21 cellular contexts compared by ENCODE assay signal in the genomic region with DNA sequence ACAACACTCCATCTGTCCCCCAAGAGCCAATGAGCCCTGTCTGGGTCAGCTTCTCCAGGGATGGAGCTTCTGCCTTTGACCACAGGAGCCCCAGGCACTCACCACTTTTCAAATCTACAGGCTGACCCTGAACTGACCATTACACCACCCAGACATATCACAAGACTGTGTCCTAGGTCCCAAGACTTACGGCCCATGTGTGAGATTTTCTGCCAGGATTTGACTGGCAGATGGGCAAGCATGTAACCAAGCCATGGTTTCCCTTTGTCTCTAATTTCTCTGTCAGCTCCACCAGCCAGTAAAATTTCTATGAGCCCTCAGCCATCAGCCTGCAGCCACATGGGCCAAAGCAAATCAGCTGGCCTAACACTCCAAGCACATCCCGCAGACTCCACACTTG.
DNase-seq lines count a peak whose midpoint lies in the region; ATAC-seq, FAIRE-seq and TF ChIP-seq lines count a peak whose summit lies in the region.
"Had no signal": no experiment of that assay in that cellular context is flagged by ENCODE, and none has a peak within 500 bp of the region (broad histone marks: within the 10 kb centered on the region; RNA-seq: fewer than 3 reads in every experiment).

No MANE protein-coding gene starts in this region.

- H3K4me3 ChIP-seq in keratinocyte (ENCODE audit: control insufficient read depth in 2 of 3, extremely low read depth in 1 of 3, insufficient read depth in 2 of 3, low read depth in 1 of 3, low read length in 3 of 3) = no peak overlapping the region
- no peak overlapping the region for H3K4me3 ChIP-seq in upper lobe of left lung
- H3K4me3 ChIP-seq: adrenal gland, HAP-1, right atrium auricular region had no signal

- no peak overlapping the region for H3K4me3 Mint-ChIP-seq in activated T-cell treated with anti-CD3 and anti-CD28 coated beads, Interleukin-2, amount 50 U/mL, for 24 hours
- no peak overlapping the region for H3K4me3 Mint-ChIP-seq in activated T-cell treated with anti-CD3 and anti-CD28 coated beads, Interleukin-2, amount 50 U/mL, for 4 hours
- no peak overlapping the region for H3K4me3 Mint-ChIP-seq in MCF 10A (ENCODE audit: unreplicated experiment)

- peaks cover 9% of the 10 kb centered on the region for H3K9me1 ChIP-seq in keratinocyte (ENCODE audit: control insufficient read depth, extremely low read depth, insufficient read depth, low read length)

- WGBS in upper lobe of left lung, 2 donors = 95 to 97% methylated on average over 2 of the region's 2 CpGs

- peak overlapping the region; percentile 23 for H3K27ac Mint-ChIP-seq in activated T-cell treated with anti-CD3 and anti-CD28 coated beads, Interleukin-2, amount 50 U/mL, for 24 hours
- no peak overlapping the region for H3K27ac Mint-ChIP-seq in MCF 10A (ENCODE audit: low read depth, unreplicated experiment)

- CTCF ChIA-PET in RWPE1 (lab: Yijun Ruan, JAX) = interaction anchor here (0.5 kb wide), 1 partner anchor 1002 kb away, joined by 4 read pairs; no protein-coding TSS in a partner anchor
- CTCF ChIA-PET in MCF 10A (lab: Yijun Ruan, JAX) = interaction anchor here (0.6 to 1.2 kb wide), 2 partner anchors 32 to 45 kb away, joined by 5 read pairs; no protein-coding TSS in a partner anchor

- H3K4me2 ChIP-seq in keratinocyte (ENCODE audit: control insufficient read depth, extremely low read depth, insufficient read depth, low read depth, low read length) = no peak overlapping the region

- H3K4me1 Mint-ChIP-seq in activated T-cell treated with anti-CD3 and anti-CD28 coated beads, Interleukin-2, amount 50 U/mL, for 24 hours (ENCODE audit: low read depth) = peaks cover 67% of the 10 kb centered on the region
- H3K4me1 Mint-ChIP-seq in activated T-cell treated with anti-CD3 and anti-CD28 coated beads, Interleukin-2, amount 50 U/mL, for 4 hours (ENCODE audit: low read depth) = peaks cover 73% of the 10 kb centered on the region
- peaks cover 26% of the 10 kb centered on the region for H3K4me1 Mint-ChIP-seq in MCF 10A (ENCODE audit: insufficient read depth, unreplicated experiment)

- TF ChIP-seq EP300 in upper lobe of left lung (IDR thresholded peaks at IDR 0.05) = no peak

- H3K36me3 Mint-ChIP-seq in activated T-cell treated with anti-CD3 and anti-CD28 coated beads, Interleukin-2, amount 50 U/mL, for 24 hours (ENCODE audit: low read depth) = no peaks in the 10 kb centered on the region
- H3K36me3 Mint-ChIP-seq in activated T-cell treated with anti-CD3 and anti-CD28 coated beads, Interleukin-2, amount 50 U/mL, for 4 hours (ENCODE audit: insufficient read depth) = no peaks in the 10 kb centered on the region
- peaks cover 6% of the 10 kb centered on the region for H3K36me3 Mint-ChIP-seq in MCF 10A (ENCODE audit: insufficient read depth, unreplicated experiment)
- H3K36me3 Mint-ChIP-seq: naive B cell had no signal

- intact Hi-C loops in MCF 10A (cut with micrococcal nuclease) = no loop called here

- H3K27me3 ChIP-seq in keratinocyte (ENCODE audit: control insufficient read depth, extremely low read depth, insufficient read depth, low read length) = no peaks in the 10 kb centered on the region
- no peaks in the 10 kb centered on the region for H3K27me3 ChIP-seq in upper lobe of left lung
- H3K27me3 ChIP-seq: adrenal gland, right atrium auricular region had no signal

- H3K9ac ChIP-seq in keratinocyte (ENCODE audit: control insufficient read depth, extremely low read depth, insufficient read depth, low read length) = peak overlapping the region; percentile 31

- dilution Hi-C loops in keratinocyte (cut with MboI; ENCODE audit: extremely low pct_ligation_motif_present, low sequenced_read_pairs) = no loop called here

- BruUV-seq in MCF 10A (replicated peaks; lab: Mats Ljungman, UMichigan) = no TSS peak

- H3K36me3 ChIP-seq in keratinocyte (ENCODE audit: control insufficient read depth in 2 of 2, extremely low read depth in 1 of 2, insufficient read depth in 2 of 2, low read length in 2 of 2) = peaks cover 20 to 59% of the 10 kb centered on the region in 2 experiments
- no peaks in the 10 kb centered on the region for H3K36me3 ChIP-seq in upper lobe of left lung
- H3K36me3 ChIP-seq: adrenal gland, HAP-1, right atrium auricular region had no signal

- DNase-seq in activated T-cell treated with anti-CD3 and anti-CD28 coated beads, Interleukin-2, amount 50 U/mL, for 24 hours = no peak
- DNase-seq in activated T-cell treated with anti-CD3 and anti-CD28 coated beads, Interleukin-2, amount 50 U/mL, for 4 hours = no peak
- DNase-seq in RWPE1 (ENCODE audit: low spot score) (no peak), keratinocyte (ENCODE audit: low read depth, low spot score) (no peak), upper lobe of left lung (no peak), MCF 10A (ENCODE audit: unreplicated experiment) (no peak), NCI-H1436 (lab: John Stamatoyannopoulos, UW) (no peak)
- DNase-seq: activated CD4-positive, alpha-beta T cell treated with anti-CD3 and anti-CD28 coated beads, Interleukin-2, amount 50 U/mL, for 4 hours; activated gamma-delta T cell treated with Interleukin-2 at 50 U/mL for 16 hours; adrenal gland; DMS53; hypothalamus; mammary epithelial cell; naive B cell; NCI-H1092 treated with DMSO at 0.1 percent for 48 hours; NCI-H510A treated with DMSO at 0.1 percent for 48 hours; stimulated activated CD4-positive, alpha-beta T cell treated with anti-CD3 and anti-CD28 coated beads, Interleukin-15, amount 100 ng/mL, for 24 hours had no signal

- H3K9me3 Mint-ChIP-seq in activated T-cell treated with anti-CD3 and anti-CD28 coated beads, Interleukin-2, amount 50 U/mL, for 24 hours = no peaks in the 10 kb centered on the region
- no peaks in the 10 kb centered on the region for H3K9me3 Mint-ChIP-seq in activated T-cell treated with anti-CD3 and anti-CD28 coated beads, Interleukin-2, amount 50 U/mL, for 4 hours
- H3K9me3 Mint-ChIP-seq in MCF 10A (ENCODE audit: unreplicated experiment) = no peaks in the 10 kb centered on the region

- no peak for TF ChIP-seq POLR2A in upper lobe of left lung (IDR thresholded peaks at IDR 0.05)

- no peak for FAIRE-seq in keratinocyte (lab: Jason Lieb, UNC)
- FAIRE-seq: bronchial epithelial cell had no signal

- POLR2A ChIA-PET in RWPE1 (lab: Yijun Ruan, JAX; ENCODE audit: low non-redundant PET) = no interaction called here
- POLR2A ChIA-PET in MCF 10A (lab: Yijun Ruan, JAX) = no interaction called here

- H4K20me1 ChIP-seq in keratinocyte (ENCODE audit: control insufficient read depth, extremely low read depth, insufficient read depth, low read length) = peaks cover 3% of the 10 kb centered on the region

- H3K27me3 Mint-ChIP-seq in activated T-cell treated with anti-CD3 and anti-CD28 coated beads, Interleukin-2, amount 50 U/mL, for 24 hours = no peaks in the 10 kb centered on the region
- H3K27me3 Mint-ChIP-seq in activated T-cell treated with anti-CD3 and anti-CD28 coated beads, Interleukin-2, amount 50 U/mL, for 4 hours (ENCODE audit: low read depth) = no peaks in the 10 kb centered on the region
- H3K27me3 Mint-ChIP-seq in MCF 10A (ENCODE audit: insufficient read depth, unreplicated experiment) = no peaks in the 10 kb centered on the region

- H2AFZ ChIP-seq in keratinocyte (ENCODE audit: control insufficient read depth, low read length) = no peak overlapping the region

- peaks cover 54% of the 10 kb centered on the region for H3K79me2 ChIP-seq in keratinocyte (ENCODE audit: control insufficient read depth, insufficient read depth, low read length)

- TF ChIP-seq CTCF in RWPE1 (conservative IDR thresholded peaks at IDR 0.05; ENCODE audit: low read depth) (no peak), keratinocyte (optimal IDR thresholded peaks at IDR 0.05 in 1 of 3, IDR thresholded peaks at IDR 0.05 in 1 of 3, conservative IDR thresholded peaks at IDR 0.05 in 1 of 3; ENCODE audit: extremely low read depth in 1 of 3, insufficient read depth in 2 of 3, low read length in 3 of 3) (no peak), upper lobe of left lung (IDR thresholded peaks at IDR 0.05) (no peak), MCF 10A (IDR thresholded peaks at IDR 0.05; ENCODE audit: unreplicated experiment) (no peak)

- peak overlapping the region; percentile 67 for H3K27ac ChIP-seq in RWPE1
- H3K27ac ChIP-seq in keratinocyte (ENCODE audit: control insufficient read depth, insufficient read depth, low read length) = peak overlapping the region; percentile 30
- peak overlapping the region in 3 of 4 donors; percentile 7 to 54 (median 34) for H3K27ac ChIP-seq in upper lobe of left lung

- no peaks in the 10 kb centered on the region for H3K9me3 ChIP-seq in keratinocyte (ENCODE audit: control insufficient read depth, low read depth, low read length)
- H3K9me3 ChIP-seq in upper lobe of left lung = no peaks in the 10 kb centered on the region
- H3K9me3 ChIP-seq: adrenal gland, HAP-1, right atrium auricular region had no signal

- peaks cover 95% of the 10 kb centered on the region for H3K4me1 ChIP-seq in keratinocyte (ENCODE audit: control insufficient read depth, extremely low read depth, insufficient read depth, low read length)
- peaks cover 54 to 75% (median 60%) of the 10 kb centered on the region in 4 donors for H3K4me1 ChIP-seq in upper lobe of left lung
- H3K4me1 ChIP-seq: HAP-1 had no signal

- no peak for ATAC-seq in activated T-cell treated with anti-CD3 and anti-CD28 coated beads, Interleukin-2, amount 50 U/mL, for 4 hours
- no peak for ATAC-seq in upper lobe of left lung (ENCODE audit: low FRiP score in 2 of 2)
- no peak for ATAC-seq in HG03571 (IDR thresholded peaks at IDR 0.05; ENCODE audit: unreplicated experiment)
